ENCODE assay signal across 1 cellular context in genomic region chr6:30162265-30163089, GRCh38.
TF ChIP-seq lines count a peak whose summit lies in the region.

No MANE protein-coding gene starts in this region.

TF ChIP-seq in HEK293, 187 proteins besides CTCF, POLR2A, EP300 and RAD21 (continued from another document and continues in another):
- TF ChIP-seq ZNF112 (tag by site-specific recombination; IDR thresholded peaks at IDR 0.05) (no peak), ZNF677 (tag by site-specific recombination; IDR thresholded peaks at IDR 0.05) (no peak), YY1 (tag by site-specific recombination; IDR thresholded peaks at IDR 0.05) (no peak), ZBTB17 (tag by site-specific recombination; IDR thresholded peaks at IDR 0.05) (no peak), ZNF239 (tag by site-specific recombination; IDR thresholded peaks at IDR 0.05) (no peak), ZNF248 (tag by site-specific recombination; IDR thresholded peaks at IDR 0.05) (no peak), KLF9 (tag by site-specific recombination; IDR thresholded peaks at IDR 0.05; ENCODE audit: low read depth) (no peak), ZBTB11 (tag by site-specific recombination; conservative IDR thresholded peaks at IDR 0.05; ENCODE audit: low read depth) (peak; percentile 90), BCL11A (tag by site-specific recombination; IDR thresholded peaks at IDR 0.05; ENCODE audit: low read depth) (no peak; the same call in 1 of the 2 replicates), ZNF639 (tag by site-specific recombination; IDR thresholded peaks at IDR 0.05) (peak; percentile 89), ZNF311 (tag by site-specific recombination; IDR thresholded peaks at IDR 0.05; ENCODE audit: borderline replicate concordance) (no peak), ZNF830 (tag by site-specific recombination; IDR thresholded peaks at IDR 0.05; ENCODE audit: low read depth) (no peak), BCL6B (tag by site-specific recombination; IDR thresholded peaks at IDR 0.05) (no peak), FEZF1 (tag by site-specific recombination; IDR thresholded peaks at IDR 0.05) (no peak), ZNF202 (tag by site-specific recombination; IDR thresholded peaks at IDR 0.05; ENCODE audit: borderline replicate concordance) (peak; percentile 98), ZBTB1 (tag by site-specific recombination; IDR thresholded peaks at IDR 0.05) (no peak), ZNF19 (tag by site-specific recombination; IDR thresholded peaks at IDR 0.05; ENCODE audit: low read depth) (peak; percentile 95), ZNF514 (tag by site-specific recombination; IDR thresholded peaks at IDR 0.05) (peak; percentile 83; the same call in 1 of the 2 replicates), ZFHX2 (tag by site-specific recombination; conservative IDR thresholded peaks at IDR 0.05) (no peak), ZIC2 (tag by site-specific recombination; IDR thresholded peaks at IDR 0.05) (no peak), ZBTB10 (tag by site-specific recombination; IDR thresholded peaks at IDR 0.05) (no peak), ZNF521 (tag by site-specific recombination; IDR thresholded peaks at IDR 0.05) (no peak), PRDM4 (tag by site-specific recombination; IDR thresholded peaks at IDR 0.05) (peak; percentile 54; the same call in 1 of the 2 replicates), ZBTB49 (tag by site-specific recombination; IDR thresholded peaks at IDR 0.05; ENCODE audit: low read depth) (no peak), ZNF223 (tag by site-specific recombination; IDR thresholded peaks at IDR 0.05) (peak; percentile 70; the same call in 1 of the 2 replicates), ZNF580 (tag by site-specific recombination; IDR thresholded peaks at IDR 0.05) (peak; percentile 92), PBX3 (CRISPR knock-in tag; IDR thresholded peaks at IDR 0.05) (no peak), ZNF510 (tag by site-specific recombination; IDR thresholded peaks at IDR 0.05; ENCODE audit: insufficient replicate concordance) (peak; percentile 89), ZBTB20 (tag by site-specific recombination; IDR thresholded peaks at IDR 0.05) (no peak), ZNF747 (tag by site-specific recombination; IDR thresholded peaks at IDR 0.05) (no peak), ZNF707 (tag by site-specific recombination; IDR thresholded peaks at IDR 0.05) (no peak), ZBTB6 (tag by site-specific recombination; IDR thresholded peaks at IDR 0.05) (no peak), ZFP69B (tag by site-specific recombination; IDR thresholded peaks at IDR 0.05) (no peak), ZNF624 (tag by site-specific recombination; IDR thresholded peaks at IDR 0.05) (no peak), ZNF664 (tag by site-specific recombination; IDR thresholded peaks at IDR 0.05) (peak; percentile 96), GLIS1 (tag by site-specific recombination; IDR thresholded peaks at IDR 0.05) (no peak), HOXD13 (CRISPR knock-in tag; IDR thresholded peaks at IDR 0.05; ENCODE audit: borderline replicate concordance) (no peak), ZNF174 (tag by site-specific recombination; IDR thresholded peaks at IDR 0.05) (no peak), ZNF48 (tag by site-specific recombination; IDR thresholded peaks at IDR 0.05) (no peak), ZNF324 (tag by site-specific recombination; IDR thresholded peaks at IDR 0.05) (0 out of 2 replicates have a peak, but pooled peaks have one; percentile 47), MEIS1 (CRISPR knock-in tag; IDR thresholded peaks at IDR 0.05; ENCODE audit: borderline replicate concordance) (no peak), ZNF558 (tag by site-specific recombination; IDR thresholded peaks at IDR 0.05) (peak; percentile 94), ZBTB48 (tag by site-specific recombination; IDR thresholded peaks at IDR 0.05) (no peak), ZBTB44 (tag by site-specific recombination; IDR thresholded peaks at IDR 0.05) (no peak)
